Comparison of ENCODE assay signal across 32 cellular contexts in the genomic region with DNA sequence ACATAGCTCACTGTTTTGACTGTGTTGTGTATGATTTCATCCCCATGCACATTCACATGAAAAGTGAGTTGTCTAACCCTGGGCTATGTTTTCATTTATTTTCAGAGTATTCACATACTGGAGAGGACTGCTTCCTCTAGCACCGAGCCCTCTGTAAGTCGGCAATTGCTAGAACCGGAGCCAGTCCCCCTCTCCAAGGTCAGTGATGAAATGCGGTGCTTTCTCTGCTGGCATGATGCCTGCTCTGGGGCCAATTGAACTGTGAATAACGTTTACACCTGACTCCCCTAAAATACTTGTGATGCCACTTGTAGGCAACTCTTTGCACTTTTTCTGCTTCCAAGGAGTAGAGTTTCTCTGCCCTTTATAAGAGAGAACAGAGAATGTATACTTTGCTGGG.
DNase-seq lines count a peak whose midpoint lies in the region; ATAC-seq and TF ChIP-seq lines count a peak whose summit lies in the region.
"Had no signal": no experiment of that assay in that cellular context is flagged by ENCODE, and none has a peak within 500 bp of the region (broad histone marks: within the 10 kb centered on the region; RNA-seq: fewer than 3 reads in every experiment).

No MANE protein-coding gene starts in this region.

- no peaks in the 10 kb centered on the region for H3K27me3 ChIP-seq in upper lobe of right lung
- H3K27me3 ChIP-seq: brain microvascular endothelial cell, gastrocnemius medialis, Peyer's patch, right atrium auricular region, SJCRH30 had no signal

- peak; percentile 1 for DNase-seq in activated CD8-positive, alpha-beta T cell treated with anti-CD3 and anti-CD28 coated beads for 36 hours
- DNase-seq in activated CD8-positive, alpha-beta T cell treated with anti-CD3 and anti-CD28 coated beads, Interleukin-2, amount 10 ng/mL, durations not matched to agents 7 days and 5 days = no peak
- no peak for DNase-seq in coronary artery (ENCODE audit: low spot score)
- no peak for DNase-seq in mesothelial cell of epicardium (ENCODE audit: low spot score in 2 of 2, unreplicated experiment in 2 of 2)
- DNase-seq in upper lobe of right lung = peak; percentile 75
- no peak for DNase-seq in midbrain (lab: John Stamatoyannopoulos, UW)
- no peak for DNase-seq in NCI-H1694 treated with DMSO at 0.1 percent for 48 hours (lab: John Stamatoyannopoulos, UW)
- DNase-seq: activated CD4-positive, alpha-beta T cell treated with anti-CD3 and anti-CD28 coated beads, Interleukin-2, amount 50 U/mL, for 1 hour; activated naive CD4-positive, alpha-beta T cell treated with Interleukin-2 at 50 U/mL for 16 hours; AML-193; brain microvascular endothelial cell; CD4-positive, alpha-beta memory T cell; cortex of kidney; DMS 273 treated with DMSO at 0.1 percent for 48 hours; hippocampal formation; left ventricle myocardium superior; mucosa of descending colon; NCI-H1092; NCI-H187 treated with DMSO at 0.1 percent for 48 hours; NCI-H345; NCI-H748 treated with DMSO at 0.1 percent for 48 hours; Peyer's patch; SJCRH30; spleen; stimulated activated CD4-positive, alpha-beta T cell treated with anti-CD3 and anti-CD28 coated beads, Interleukin-2, amount 100 ng/mL, for 48 hours; T1000 had no signal

- no peak overlapping the region for H3K4me3 Mint-ChIP-seq in activated CD8-positive, alpha-beta T cell treated with anti-CD3 and anti-CD28 coated beads for 36 hours
- no peak overlapping the region for H3K4me3 Mint-ChIP-seq in activated CD8-positive, alpha-beta T cell treated with anti-CD3 and anti-CD28 coated beads, Interleukin-2, amount 10 ng/mL, durations not matched to agents 7 days and 5 days
- H3K4me3 Mint-ChIP-seq in mesothelial cell of epicardium = peak overlapping the region; percentile 22
- H3K4me3 Mint-ChIP-seq: CD4-positive, alpha-beta memory T cell; IgD-negative memory B cell; natural killer cell treated with Interleukin-12 subunit alpha and Interleukin-12 subunit beta and Interleukin-15 and Interleukin-18, amount 100 ng/mL, for 72 hours; WTC11 had no signal

- no peaks in the 10 kb centered on the region for H3K36me3 Mint-ChIP-seq in activated CD8-positive, alpha-beta T cell treated with anti-CD3 and anti-CD28 coated beads for 36 hours (ENCODE audit: low read depth)
- H3K36me3 Mint-ChIP-seq in activated CD8-positive, alpha-beta T cell treated with anti-CD3 and anti-CD28 coated beads, Interleukin-2, amount 10 ng/mL, durations not matched to agents 7 days and 5 days (ENCODE audit: low read depth) = no peaks in the 10 kb centered on the region
- H3K36me3 Mint-ChIP-seq in mesothelial cell of epicardium = no peaks in the 10 kb centered on the region
- H3K36me3 Mint-ChIP-seq: CD4-positive, alpha-beta memory T cell; IgD-negative memory B cell; natural killer cell treated with Interleukin-12 subunit alpha and Interleukin-12 subunit beta and Interleukin-15 and Interleukin-18, amount 100 ng/mL, for 72 hours; WTC11 had no signal

- peaks cover 16% of the 10 kb centered on the region for H3K27me3 Mint-ChIP-seq in activated CD8-positive, alpha-beta T cell treated with anti-CD3 and anti-CD28 coated beads for 36 hours
- peaks cover 27% of the 10 kb centered on the region for H3K27me3 Mint-ChIP-seq in activated CD8-positive, alpha-beta T cell treated with anti-CD3 and anti-CD28 coated beads, Interleukin-2, amount 10 ng/mL, durations not matched to agents 7 days and 5 days (ENCODE audit: low read depth)
- H3K27me3 Mint-ChIP-seq in mesothelial cell of epicardium (ENCODE audit: low read depth) = no peaks in the 10 kb centered on the region

- intact Hi-C loops in activated CD8-positive, alpha-beta T cell treated with anti-CD3 and anti-CD28 coated beads for 36 hours (cut with micrococcal nuclease) = no loop called here
- intact Hi-C loops in upper lobe of right lung (cut with DNase I) = no loop called here

- H3K36me3 ChIP-seq in upper lobe of right lung = no peaks in the 10 kb centered on the region
- H3K36me3 ChIP-seq: brain microvascular endothelial cell, gastrocnemius medialis, Peyer's patch, right atrium auricular region, SJCRH30, spleen had no signal

- no peaks in the 10 kb centered on the region for H3K4me1 ChIP-seq in upper lobe of right lung
- H3K4me1 ChIP-seq: SJCRH30, spleen had no signal

- POLR2A ChIA-PET in activated CD8-positive, alpha-beta T cell treated with anti-CD3 and anti-CD28 coated beads for 36 hours (lab: Charles Lee) = interaction anchor here (1.0 kb wide), 1 partner anchor 9 kb away, joined by 3 read pairs; no protein-coding TSS in a partner anchor
- POLR2A ChIA-PET in activated CD8-positive, alpha-beta T cell treated with anti-CD3 and anti-CD28 coated beads, Interleukin-2, amount 10 ng/mL, durations not matched to agents 7 days and 5 days (lab: Charles Lee) = no interaction called here

- CTCF ChIA-PET in activated CD8-positive, alpha-beta T cell treated with anti-CD3 and anti-CD28 coated beads for 36 hours (lab: Charles Lee) = interaction anchor here (1.3 kb wide), 1 partner anchor 252 kb away, joined by 3 read pairs; the partner anchor contains the start of gene PDE11A
- CTCF ChIA-PET in activated CD8-positive, alpha-beta T cell treated with anti-CD3 and anti-CD28 coated beads, Interleukin-2, amount 10 ng/mL, durations not matched to agents 7 days and 5 days (lab: Charles Lee) = interaction anchor here (1.2 kb wide), 1 partner anchor 96 kb away, joined by 3 read pairs; no protein-coding TSS in a partner anchor

- peak overlapping the region; percentile 16 for H3K4me3 ChIP-seq in coronary artery
- peak overlapping the region; percentile 23 for H3K4me3 ChIP-seq in upper lobe of right lung
- H3K4me3 ChIP-seq: gastrocnemius medialis, mucosa of descending colon, Peyer's patch, right atrium auricular region, SJCRH30, spleen had no signal

- H3K9me3 Mint-ChIP-seq in activated CD8-positive, alpha-beta T cell treated with anti-CD3 and anti-CD28 coated beads for 36 hours = no peaks in the 10 kb centered on the region
- no peaks in the 10 kb centered on the region for H3K9me3 Mint-ChIP-seq in activated CD8-positive, alpha-beta T cell treated with anti-CD3 and anti-CD28 coated beads, Interleukin-2, amount 10 ng/mL, durations not matched to agents 7 days and 5 days (ENCODE audit: insufficient read depth)
- no peaks in the 10 kb centered on the region for H3K9me3 Mint-ChIP-seq in mesothelial cell of epicardium
- H3K9me3 Mint-ChIP-seq: CD4-positive, alpha-beta memory T cell; IgD-negative memory B cell; natural killer cell treated with Interleukin-12 subunit alpha and Interleukin-12 subunit beta and Interleukin-15 and Interleukin-18, amount 100 ng/mL, for 72 hours; WTC11 had no signal

- H3K27ac Mint-ChIP-seq in activated CD8-positive, alpha-beta T cell treated with anti-CD3 and anti-CD28 coated beads for 36 hours = no peak overlapping the region
- H3K27ac Mint-ChIP-seq in activated CD8-positive, alpha-beta T cell treated with anti-CD3 and anti-CD28 coated beads, Interleukin-2, amount 10 ng/mL, durations not matched to agents 7 days and 5 days = no peak overlapping the region
- peak overlapping the region; percentile 94 for H3K27ac Mint-ChIP-seq in mesothelial cell of epicardium
- H3K27ac Mint-ChIP-seq: CD4-positive, alpha-beta memory T cell; IgD-negative memory B cell; natural killer cell treated with Interleukin-12 subunit alpha and Interleukin-12 subunit beta and Interleukin-15 and Interleukin-18, amount 100 ng/mL, for 72 hours; WTC11 had no signal

- H3K9me3 ChIP-seq in upper lobe of right lung = no peaks in the 10 kb centered on the region
- H3K9me3 ChIP-seq: gastrocnemius medialis, mucosa of descending colon, Peyer's patch, right atrium auricular region, SJCRH30, spleen had no signal

- TF ChIP-seq CTCF in activated CD8-positive, alpha-beta T cell treated with anti-CD3 and anti-CD28 coated beads for 36 hours (IDR thresholded peaks at IDR 0.05) = no peak
- TF ChIP-seq CTCF in coronary artery (IDR thresholded peaks at IDR 0.05) = no peak
- no peak for TF ChIP-seq CTCF in mesothelial cell of epicardium (IDR thresholded peaks at IDR 0.05; ENCODE audit: unreplicated experiment)
- no peak for TF ChIP-seq CTCF in upper lobe of right lung (IDR thresholded peaks at IDR 0.05)

- H3K27ac ChIP-seq in coronary artery (no peak overlapping the region), upper lobe of right lung (peak overlapping the region; percentile 34)
- H3K27ac ChIP-seq: brain microvascular endothelial cell, Peyer's patch, right atrium auricular region, SJCRH30, spleen had no signal

- ATAC-seq in activated CD8-positive, alpha-beta T cell treated with anti-CD3 and anti-CD28 coated beads for 36 hours = no peak
- ATAC-seq in activated CD8-positive, alpha-beta T cell treated with anti-CD3 and anti-CD28 coated beads, Interleukin-2, amount 10 ng/mL, durations not matched to agents 7 days and 5 days = no peak
- peak; percentile 80 for ATAC-seq in upper lobe of right lung
- ATAC-seq in HG02852 (IDR thresholded peaks at IDR 0.05; ENCODE audit: unreplicated experiment) = no peak
- ATAC-seq: left ventricle myocardium superior; mucosa of descending colon; natural killer cell treated with Interleukin-12 subunit alpha and Interleukin-12 subunit beta and Interleukin-15 and Interleukin-18, amount 100 ng/mL, for 72 hours; WTC11 had no signal

- H3K4me1 Mint-ChIP-seq in activated CD8-positive, alpha-beta T cell treated with anti-CD3 and anti-CD28 coated beads for 36 hours (ENCODE audit: low read depth) = no peaks in the 10 kb centered on the region
- no peaks in the 10 kb centered on the region for H3K4me1 Mint-ChIP-seq in activated CD8-positive, alpha-beta T cell treated with anti-CD3 and anti-CD28 coated beads, Interleukin-2, amount 10 ng/mL, durations not matched to agents 7 days and 5 days (ENCODE audit: low read depth)
- peaks cover 70% of the 10 kb centered on the region for H3K4me1 Mint-ChIP-seq in mesothelial cell of epicardium
- H3K4me1 Mint-ChIP-seq: CD4-positive, alpha-beta memory T cell; IgD-negative memory B cell; WTC11 had no signal

Comparison
In these comparisons a context has a peak if more than half of its experiments do, and no peak if none do; other contexts are left out.
1. DNase-seq: peak in activated CD8-positive, alpha-beta T cell treated with anti-CD3 and anti-CD28 coated beads for 36 hours (single experiment) and upper lobe of right lung (single experiment); none in activated CD8-positive, alpha-beta T cell treated with anti-CD3 and anti-CD28 coated beads, Interleukin-2, amount 10 ng/mL, durations not matched to agents 7 days and 5 days (single experiment), coronary artery (single experiment), mesothelial cell of epicardium (0 of 2), midbrain (single experiment) and NCI-H1694 treated with DMSO at 0.1 percent for 48 hours (single experiment).